8 cellular contexts compared by ENCODE assay signal in genomic region chrX:78064698-78065601, GRCh38.
DNase-seq lines count a peak whose midpoint lies in the region; ATAC-seq and TF ChIP-seq lines count a peak whose summit lies in the region.
"Not testable (repeated sequence)": the region's sequence is repeated elsewhere in the genome, so short reads cannot be mapped to it uniquely, and the experiment has no call there.

No MANE protein-coding gene starts in this region.

- CTCF ChIA-PET in RWPE1 (lab: Yijun Ruan, JAX), result not testable (repeated sequence)

- peak; percentile 14 for DNase-seq in DMS53 treated with DMSO at 0.1 percent for 48 hours (lab: John Stamatoyannopoulos, UW; ENCODE audit: unreplicated experiment)
- DNase-seq in RWPE1 (ENCODE audit: low spot score), result peak; percentile 42
- DNase-seq in amniotic stem cell (lab: John Stamatoyannopoulos, UW), result peak; percentile 0
- DNase-seq in foreskin fibroblast, result peak; percentile 64 to 80
- DNase-seq in smooth muscle cell of the brain vasculature (ENCODE audit: low read depth, low spot score), result peak; percentile 6

- ATAC-seq in GM19324 (IDR thresholded peaks at IDR 0.05; ENCODE audit: low FRiP score, unreplicated experiment) (peak; percentile 55), HG02623 (IDR thresholded peaks at IDR 0.05; ENCODE audit: unreplicated experiment) (peak; percentile 76), HG03520 (IDR thresholded peaks at IDR 0.05; ENCODE audit: unreplicated experiment) (peak; percentile 88)

- not testable (repeated sequence) for TF ChIP-seq CTCF in RWPE1 (conservative IDR thresholded peaks at IDR 0.05; ENCODE audit: low read depth); foreskin fibroblast (IDR thresholded peaks at IDR 0.05; ENCODE audit: low read depth, low read length)

- POLR2A ChIA-PET in RWPE1 (lab: Yijun Ruan, JAX; ENCODE audit: low non-redundant PET), result not testable (repeated sequence)

- H3K27ac ChIP-seq in RWPE1, result not testable (repeated sequence)

- H3K4me3 ChIP-seq in foreskin fibroblast (ENCODE audit: low read depth in 1 of 2, low read length in 2 of 2), result not testable (repeated sequence)

Comparison
In these comparisons a context has a peak if more than half of its experiments do, and no peak if none do; other contexts are left out.
1. DNase-seq: peak in every context shown above with its lines; median percentile 72 in foreskin fibroblast; 42 in RWPE1; 14 in DMS53 treated with DMSO at 0.1 percent for 48 hours; 6 in smooth muscle cell of the brain vasculature; 0 in amniotic stem cell.